ENCODE assay signal across 17 cellular contexts in genomic region chr3:119555309-119555735, GRCh38. TPM values are rescaled to one million over a fixed set of nuclear protein-coding genes. Genes with fewer than 3 reads are reported as not detected.
DNase-seq lines count a peak whose midpoint lies in the region; ATAC-seq and TF ChIP-seq lines count a peak whose summit lies in the region.
"Had no signal": no experiment of that assay in that cellular context is flagged by ENCODE, and none has a peak within 500 bp of the region (broad histone marks: within the 10 kb centered on the region; RNA-seq: fewer than 3 reads in every experiment).

No MANE protein-coding gene starts in this region.

- ATAC-seq in heart left ventricle = peak in 3 of 4 donors; percentile 36 to 54 (median 43)
- ATAC-seq in Right ventricle myocardium superior (ENCODE audit: poor library complexity) = no peak
- ATAC-seq in left ventricle myocardium superior = peak; percentile 41
- ATAC-seq in upper lobe of right lung = peak; percentile 75
- no peak for ATAC-seq in HG03039 (IDR thresholded peaks at IDR 0.05; ENCODE audit: unreplicated experiment)
- ATAC-seq: K562 had no signal

- peak overlapping the region; percentile 96 for H3K9ac ChIP-seq in OCI-LY3 (ENCODE audit: low read length)
- H3K9ac ChIP-seq: GM23248 had no signal

- intact Hi-C loops in heart left ventricle (cut with DNase I) (no loop called here), Right ventricle myocardium superior (cut with DNase I) (no loop called here), left ventricle myocardium superior (cut with micrococcal nuclease) (no loop called here), upper lobe of right lung (cut with DNase I) (no loop called here)

- H3K27ac ChIP-seq in heart left ventricle = peak overlapping the region in 1 of 12 donors; percentile 55
- peak overlapping the region; percentile 94 for H3K27ac ChIP-seq in OCI-LY3 (ENCODE audit: low read length)
- H3K27ac ChIP-seq in upper lobe of right lung = no peak overlapping the region
- H3K27ac ChIP-seq: GM23248, RWPE1 had no signal

- H3K4me1 Mint-ChIP-seq in type B pancreatic cell (ENCODE audit: unreplicated experiment) = no peaks in the 10 kb centered on the region

- DNase-seq in heart left ventricle (peak in 3 of 5 donors; percentile 24 to 34 (median 30)), Right ventricle myocardium superior (no peak), left ventricle myocardium superior (no peak), upper lobe of right lung (no peak), type B pancreatic cell (ENCODE audit: extremely low spot score, unreplicated experiment) (no peak), SIG-M5 treated with dmso at 0.1 percent for 504 hours (lab: John Stamatoyannopoulos, UW; ENCODE audit: unreplicated experiment) (no peak)
- DNase-seq: activated CD8-positive, alpha-beta memory T cell treated with anti-CD3 and anti-CD28 coated beads, Interleukin-2, amount 50 U/mL, for 48 hours; DMS53; GM23248; NCI-H1417 treated with DMSO at 0.1 percent for 48 hours; NCI-H510A had no signal

- no peak for TF ChIP-seq POLR2A in heart left ventricle (IDR thresholded peaks at IDR 0.05)

- H3K36me3 ChIP-seq in heart left ventricle (no peaks in the 10 kb centered on the region), OCI-LY3 (replicated peaks; ENCODE audit: low read depth, low read length) (peaks cover 62% of the 10 kb centered on the region), upper lobe of right lung (no peaks in the 10 kb centered on the region)

- H3K27me3 Mint-ChIP-seq in type B pancreatic cell = peaks cover 6% of the 10 kb centered on the region

- no peaks in the 10 kb centered on the region for H3K36me3 Mint-ChIP-seq in type B pancreatic cell

- peaks cover 99% of the 10 kb centered on the region for H3K79me2 ChIP-seq in OCI-LY3 (ENCODE audit: low read length)

- H3K27me3 ChIP-seq in heart left ventricle (no peaks in the 10 kb centered on the region), OCI-LY3 (ENCODE audit: low read depth, low read length) (no peaks in the 10 kb centered on the region), upper lobe of right lung (no peaks in the 10 kb centered on the region)

- no peak overlapping the region for H3K4me3 Mint-ChIP-seq in type B pancreatic cell

- H3K4me3 ChIP-seq in heart left ventricle (no peak overlapping the region), OCI-LY3 (ENCODE audit: low read length) (peak overlapping the region; percentile 80), upper lobe of right lung (no peak overlapping the region)
- H3K4me3 ChIP-seq: GM23248, K562 had no signal

- TF ChIP-seq CTCF in heart left ventricle (IDR thresholded peaks at IDR 0.05) (no peak), OCI-LY3 (IDR thresholded peaks at IDR 0.05; ENCODE audit: low read depth, low read length) (no peak), upper lobe of right lung (IDR thresholded peaks at IDR 0.05) (no peak), type B pancreatic cell (conservative IDR thresholded peaks at IDR 0.05) (no peak)

- peaks cover 0 to 35% (median 0%) of the 10 kb centered on the region in 12 donors for H3K4me1 ChIP-seq in heart left ventricle
- H3K4me1 ChIP-seq in OCI-LY3 (ENCODE audit: low read length) = peaks cover 83% of the 10 kb centered on the region
- peaks cover 10% of the 10 kb centered on the region for H3K4me1 ChIP-seq in upper lobe of right lung

- no peak overlapping the region for H3K27ac Mint-ChIP-seq in type B pancreatic cell
- H3K27ac Mint-ChIP-seq: progenitor cell of endocrine pancreas had no signal

- H3K4me2 ChIP-seq in OCI-LY3 (ENCODE audit: low read length) = peak overlapping the region; percentile 93

- H3K9me3 ChIP-seq in heart left ventricle (no peaks in the 10 kb centered on the region), OCI-LY3 (ENCODE audit: insufficient read depth, low read length) (no peaks in the 10 kb centered on the region), upper lobe of right lung (no peaks in the 10 kb centered on the region)

- 65 to 74% (median 73%) methylated on average over 4 of the region's 4 CpGs for WGBS in heart left ventricle, 4 donors

- no peak overlapping the region for H2AFZ ChIP-seq in OCI-LY3 (ENCODE audit: low read depth, low read length)
- H2AFZ ChIP-seq: GM23248 had no signal

- no peaks in the 10 kb centered on the region for H3K9me3 Mint-ChIP-seq in type B pancreatic cell

- no peaks in the 10 kb centered on the region for H4K20me1 ChIP-seq in OCI-LY3 (ENCODE audit: insufficient read depth, low read length)

RNA-seq across cellular contexts. Expression of gene CD80, which starts 4.1 kb away (rescaled TPM):
- total RNA-seq in heart left ventricle = 1 to 10 TPM in 1 of 9 donors, under 1 TPM in 5, not detected in 3; 0.22 to 4.4 (median 0.39) TPM
- polyA plus RNA-seq in heart left ventricle = under 1 TPM; 0.12 to 0.19 TPM
- total RNA-seq in Right ventricle myocardium superior = not detected
- total RNA-seq in left ventricle myocardium superior = not detected
- 7.9 TPM for total RNA-seq in upper lobe of right lung
- 0.10 TPM in 1 of 2 replicates, not detected in the other for total RNA-seq in type B pancreatic cell (ENCODE audit: low replicate concordance)
- total RNA-seq: astrocyte, GM23248 had no signal
- polyA plus RNA-seq: GM23248 had no signal

RNA-seq across cellular contexts. Expression of gene ADPRH, which starts 24.0 kb away (rescaled TPM):
- total RNA-seq in heart left ventricle (10 to 100 TPM in 6 of 9 donors, 1 to 10 TPM in 3; 9.7 to 17.5 (median 11.5) TPM), Right ventricle myocardium superior (12.2 TPM), left ventricle myocardium superior (10.3 TPM), upper lobe of right lung (26.5 TPM), type B pancreatic cell (ENCODE audit: low replicate concordance) (2.9 and 3.3 TPM in 2 replicates)
- 10 to 100 TPM in 1 of 2 donors, 1 to 10 TPM in 1; 5.0 to 14.2 TPM for polyA plus RNA-seq in heart left ventricle

RNA-seq across cellular contexts. Expression of gene PLA1A, which starts 42.4 kb away (rescaled TPM):
- total RNA-seq in heart left ventricle (10 to 100 TPM in 1 of 9 donors, 1 to 10 TPM in 6, under 1 TPM in 2; 0.58 to 23.8 (median 1.8) TPM), Right ventricle myocardium superior (1.6 TPM), left ventricle myocardium superior (1.3 TPM), upper lobe of right lung (37.6 TPM), type B pancreatic cell (ENCODE audit: low replicate concordance) (0.64 and 1.6 TPM in 2 replicates)
- 1 to 10 TPM in 1 of 2 donors, under 1 TPM in 1; 0.86 to 2.6 TPM for polyA plus RNA-seq in heart left ventricle
- total RNA-seq: GM23248, K562, progenitor cell of endocrine pancreas had no signal
- polyA plus RNA-seq: GM23248, K562 had no signal

RNA-seq across cellular contexts. Expression of gene TIMMDC1, which starts 57.0 kb away (rescaled TPM):
- total RNA-seq in heart left ventricle (100 to 1,000 TPM in 8 of 9 donors, 10 to 100 TPM in 1; 78.6 to 297 (median 224) TPM), Right ventricle myocardium superior (331 TPM), left ventricle myocardium superior (349 TPM), upper lobe of right lung (94.1 TPM), type B pancreatic cell (ENCODE audit: low replicate concordance) (114 and 139 TPM in 2 replicates)
- polyA plus RNA-seq in heart left ventricle = 100 to 1,000 TPM; 132 to 134 TPM

Comparison
In these comparisons a context has a peak if more than half of its experiments do, and no peak if none do; other contexts are left out.
1. ATAC-seq: peak in heart left ventricle (3 of 4), left ventricle myocardium superior (single experiment) and upper lobe of right lung (single experiment); none in Right ventricle myocardium superior (single experiment) and HG03039 (single experiment).
2. DNase-seq: peak in heart left ventricle (3 of 5); none in Right ventricle myocardium superior (single experiment), left ventricle myocardium superior (single experiment), upper lobe of right lung (single experiment), type B pancreatic cell (single experiment) and SIG-M5 treated with dmso at 0.1 percent for 504 hours (single experiment).